Comparison of ENCODE assay signal across 10 cellular contexts in genomic region chr4:153497091-153497531, GRCh38. TPM values are rescaled to one million over a fixed set of nuclear protein-coding genes. Genes with fewer than 3 reads are reported as not detected.
A peak's percentile ranks its signal among the peaks of the same experiment; 100 is the strongest.
DNase-seq lines count a peak whose midpoint lies in the region; ATAC-seq and TF ChIP-seq lines count a peak whose summit lies in the region.
"Had no signal": no experiment of that assay in that cellular context is flagged by ENCODE, and none has a peak within 500 bp of the region (broad histone marks: within the 10 kb centered on the region; RNA-seq: fewer than 3 reads in every experiment).

No MANE protein-coding gene starts in this region.

- peak overlapping the region; percentile 46 for H3K4me2 ChIP-seq in SU-DHL-6 (ENCODE audit: low read depth, low read length, poor library complexity, severe bottlenecking)

- no peaks in the 10 kb centered on the region for H3K36me3 Mint-ChIP-seq in glutamatergic neuron (ENCODE audit: unreplicated experiment)

- peaks cover 29% of the 10 kb centered on the region for H3F3A ChIP-seq in SU-DHL-6 (ENCODE audit: insufficient read depth)

- no peaks in the 10 kb centered on the region for H3K36me3 ChIP-seq in cardiac muscle cell
- H3K36me3 ChIP-seq in SU-DHL-6 (ENCODE audit: low read length): peaks cover 13% of the 10 kb centered on the region; the same call in 1 of the 2 replicates

- H3K4me1 ChIP-seq in cardiac muscle cell (ENCODE audit: low read depth) (peaks cover 19% of the 10 kb centered on the region), right cardiac atrium (ENCODE audit: control insufficient read depth, insufficient read depth, low read length) (peaks cover 2% of the 10 kb centered on the region)
- H3K4me1 ChIP-seq: parathyroid adenoma had no signal

- no peak overlapping the region for H3K4me3 Mint-ChIP-seq in glutamatergic neuron (ENCODE audit: unreplicated experiment)

- H3K27me3 Mint-ChIP-seq in glutamatergic neuron (ENCODE audit: unreplicated experiment): peaks cover 4% of the 10 kb centered on the region

- H3K27ac Mint-ChIP-seq in glutamatergic neuron (ENCODE audit: unreplicated experiment): no peak overlapping the region

- no peaks in the 10 kb centered on the region for H3K9me2 ChIP-seq in SU-DHL-6 (replicated peaks; ENCODE audit: insufficient read depth, low read length)

- H3K9me3 Mint-ChIP-seq in glutamatergic neuron (ENCODE audit: unreplicated experiment): peaks cover 1% of the 10 kb centered on the region

- peaks cover 20% of the 10 kb centered on the region for H3K4me1 Mint-ChIP-seq in glutamatergic neuron (ENCODE audit: low read depth, unreplicated experiment)

- TF ChIP-seq CTCF in cardiac muscle cell (IDR thresholded peaks at IDR 0.05; ENCODE audit: low read depth, low read length): no peak
- TF ChIP-seq CTCF in SU-DHL-6 (IDR thresholded peaks at IDR 0.05; ENCODE audit: insufficient read depth, low read length, poor library complexity, severe bottlenecking): no peak
- TF ChIP-seq CTCF in glutamatergic neuron (IDR thresholded peaks at IDR 0.05; ENCODE audit: partially characterized antibody, unreplicated experiment): no peak

- H2AFZ ChIP-seq in SU-DHL-6 (ENCODE audit: low read depth, low read length, severe bottlenecking): no peak overlapping the region
- H2AFZ ChIP-seq: parathyroid adenoma had no signal

- H3K9ac ChIP-seq in SU-DHL-6 (ENCODE audit: low read length): no peak overlapping the region
- H3K9ac ChIP-seq: parathyroid adenoma had no signal

- H4K20me1 ChIP-seq in SU-DHL-6 (ENCODE audit: low read depth, low read length): peaks cover 42% of the 10 kb centered on the region

- H3K27me3 ChIP-seq in cardiac muscle cell: no peaks in the 10 kb centered on the region
- no peaks in the 10 kb centered on the region for H3K27me3 ChIP-seq in right cardiac atrium (ENCODE audit: control insufficient read depth, insufficient read depth)
- H3K27me3 ChIP-seq in SU-DHL-6 (ENCODE audit: low read length): no peaks in the 10 kb centered on the region

- ATAC-seq in right cardiac atrium: no peak

- H3K27ac ChIP-seq in cardiac muscle cell: peak overlapping the region; percentile 25
- H3K27ac ChIP-seq in right cardiac atrium (ENCODE audit: low read length): no peak overlapping the region
- peak overlapping the region; percentile 50 for H3K27ac ChIP-seq in SU-DHL-6 (ENCODE audit: low read depth, low read length)
- H3K27ac ChIP-seq: parathyroid adenoma, VCaP had no signal

- H3K9me3 ChIP-seq in cardiac muscle cell (ENCODE audit: low read depth) (no peaks in the 10 kb centered on the region), right cardiac atrium (ENCODE audit: control insufficient read depth, low read length) (no peaks in the 10 kb centered on the region), SU-DHL-6 (ENCODE audit: insufficient read depth, low read length) (no peaks in the 10 kb centered on the region)

- H3K4me3 ChIP-seq in cardiac muscle cell (no peak overlapping the region), right cardiac atrium (ENCODE audit: low read length) (no peak overlapping the region), SU-DHL-6 (ENCODE audit: insufficient read depth, low read length, poor library complexity, severe bottlenecking) (no peak overlapping the region)

- 48% methylated on average over 4 of the region's 4 CpGs for WGBS in right cardiac atrium

- intact Hi-C loops in right cardiac atrium (cut with DNase I): loop anchor here in 1 of 4 donors (5.0 kb wide), 1 partner anchor 60 kb away; no protein-coding TSS in a partner anchor

- H3K79me2 ChIP-seq in SU-DHL-6 (ENCODE audit: insufficient read depth, low read length): peaks cover 99% of the 10 kb centered on the region
- H3K79me2 ChIP-seq: parathyroid adenoma had no signal

- DNase-seq in cardiac muscle cell (ENCODE audit: low read depth in 1 of 2, low spot score in 1 of 2) (peak; percentile 37 to 42), right cardiac atrium (no peak), SW 1271 (lab: John Stamatoyannopoulos, UW) (no peak), glutamatergic neuron (no peak), superior temporal gyrus (ENCODE audit: extremely low spot score) (no peak)
- peak; percentile 66 for DNase-seq in central memory CD4-positive, alpha-beta T cell
- DNase-seq in stimulated activated CD4-positive, alpha-beta T cell treated with anti-CD3 and anti-CD28 coated beads, Interleukin-1b, Interleukin-23, amount 100 ng/mL, for 48 hours: peak; percentile 72

RNA-seq across cellular contexts. Expression of gene TMEM131L, which starts 31.0 kb away (rescaled TPM):
- total RNA-seq in cardiac muscle cell (2.1 and 7.4 TPM in 2 replicates), right cardiac atrium (10 to 100 TPM in 3 of 4 donors, 1 to 10 TPM in 1; 9.0 to 13.3 (median 11.3) TPM), glutamatergic neuron (ENCODE audit: unreplicated experiment) (60.2 TPM)
- polyA plus RNA-seq in cardiac muscle cell (3.3 and 5.0 TPM in 2 replicates), right cardiac atrium (4.6 TPM)

Comparison
In these comparisons a context has a peak if more than half of its experiments do, and no peak if none do; other contexts are left out.
1. DNase-seq: peak in cardiac muscle cell (2 of 2), central memory CD4-positive, alpha-beta T cell (single experiment) and stimulated activated CD4-positive, alpha-beta T cell treated with anti-CD3 and anti-CD28 coated beads, Interleukin-1b, Interleukin-23, amount 100 ng/mL, for 48 hours (single experiment); none in right cardiac atrium (0 of 3), SW 1271 (0 of 2), glutamatergic neuron (single experiment) and superior temporal gyrus (single experiment).